Comparison of ENCODE assay signal across 1 cellular context in genomic region chr16:20701692-20702091, GRCh38. TPM values are rescaled to one million over a fixed set of nuclear protein-coding genes. Genes with fewer than 3 reads are reported as not detected.
"Had no signal": no experiment of that assay in that cellular context is flagged by ENCODE, and none has a peak within 500 bp of the region (broad histone marks: within the 10 kb centered on the region; RNA-seq: fewer than 3 reads in every experiment).

No MANE protein-coding gene starts in this region.

RNA-seq across cellular contexts. Expression of gene ACSM1, which starts 4.2 kb away (rescaled TPM):
- total RNA-seq: temporal lobe had no signal
